Comparison of ENCODE assay signal across 10 cellular contexts in genomic region chr2:170774074-170774473, GRCh38. TPM values are rescaled to one million over a fixed set of nuclear protein-coding genes. Genes with fewer than 3 reads are reported as not detected.
"Had no signal": no experiment of that assay in that cellular context is flagged by ENCODE, and none has a peak within 500 bp of the region (broad histone marks: within the 10 kb centered on the region; RNA-seq: fewer than 3 reads in every experiment).

No MANE protein-coding gene starts in this region.

- H3K4me2 ChIP-seq: GM23338 had no signal

- H3K36me3 Mint-ChIP-seq: IgD-negative memory B cell had no signal

- H3K4me3 Mint-ChIP-seq: GM23338, HFFc6 had no signal

- H3K27ac ChIP-seq: HL-60 had no signal

- DNase-seq: H7, HFFc6, KG1 had no signal

- ATAC-seq: GM23338, HCT116 had no signal

- H3K9me3 Mint-ChIP-seq: GM23338, HFFc6 had no signal

- H3K9me3 ChIP-seq: HAP-1 had no signal

- H3K4me3 ChIP-seq: GM23338, HAP-1 had no signal

- H3K27ac Mint-ChIP-seq: GM23338, HFFc6 had no signal

- H3K36me3 ChIP-seq: HAP-1 had no signal

- H2AFZ ChIP-seq: GM23338 had no signal

RNA-seq across cellular contexts. Expression of gene ERICH2, which starts 3.9 kb away (rescaled TPM):
- total RNA-seq: GM23338, H7, HFFc6, HT1080 had no signal
- polyA plus RNA-seq: IgD-negative memory B cell had no signal

RNA-seq across cellular contexts. Expression of gene GAD1, which starts 42.6 kb away (rescaled TPM):
- polyA plus RNA-seq: IgD-negative memory B cell had no signal

RNA-seq across cellular contexts. Expression of gene SP5, which starts 58.9 kb away (rescaled TPM):
- total RNA-seq: H4, HFFc6, HT1080 had no signal
- polyA plus RNA-seq: IgD-negative memory B cell had no signal
